13 cellular contexts compared by ENCODE assay signal in the genomic region with DNA sequence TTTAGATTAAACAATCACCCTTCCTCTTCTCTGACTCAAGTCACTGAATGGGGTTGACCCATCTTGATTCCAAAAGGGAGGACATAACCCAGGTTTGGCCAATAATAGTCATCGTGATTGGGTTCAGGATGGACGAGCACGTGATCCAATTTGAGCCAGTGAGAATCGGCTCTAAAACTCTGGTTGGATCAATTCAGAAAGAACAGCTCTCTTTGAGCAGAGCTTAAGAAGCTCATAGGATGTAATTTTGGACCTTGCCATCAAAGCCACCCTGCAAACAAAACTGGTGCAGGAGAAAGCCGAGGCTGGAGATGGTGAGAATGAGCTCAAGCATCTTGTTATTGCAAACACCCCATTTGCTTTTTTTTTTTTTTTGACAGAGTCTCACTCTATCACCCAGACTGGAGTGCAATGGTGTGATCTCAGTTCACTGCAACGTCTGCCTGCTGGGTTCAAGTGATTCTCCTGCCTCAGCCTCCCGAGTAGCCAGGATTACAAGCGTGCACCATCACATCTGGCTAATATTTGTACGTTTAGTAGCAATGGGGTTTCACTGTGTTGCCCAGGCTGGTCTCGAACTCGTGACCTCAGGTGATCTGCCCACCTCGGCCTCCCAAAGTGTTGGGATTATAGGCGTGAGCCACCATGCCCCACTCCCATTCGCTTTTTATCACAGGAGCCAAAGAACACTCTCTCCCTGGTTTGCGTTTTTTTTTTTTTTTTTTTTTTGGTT. TPM values are rescaled to one million over a fixed set of nuclear protein-coding genes. Genes with fewer than 3 reads are reported as not detected.
DNase-seq lines count a peak whose midpoint lies in the region; ATAC-seq and TF ChIP-seq lines count a peak whose summit lies in the region.
"Had no signal": no experiment of that assay in that cellular context is flagged by ENCODE, and none has a peak within 500 bp of the region (broad histone marks: within the 10 kb centered on the region; RNA-seq: fewer than 3 reads in every experiment).

No MANE protein-coding gene starts in this region.

- H3K4me3 Mint-ChIP-seq in CD8-positive, alpha-beta memory T cell: peak overlapping the region; percentile 75 to 83 (median 78)
- H3K4me3 Mint-ChIP-seq in activated T-helper 2 cell treated with anti-CD3 and anti-CD28 coated beads, Interferon-gamma antibody, Interleukin-2, Interleukin-4, amounts not matched to agents 10 μg/mL and 5 μg/mL and 100 μg/mL, durations not matched to agents 14 hours and 24 hours and 36 hours (ENCODE audit: low read depth): peak overlapping the region; percentile 34
- peak overlapping the region; percentile 91 for H3K4me3 Mint-ChIP-seq in natural killer cell

- intact Hi-C loops in IMR-90 (cut with micrococcal nuclease) (no loop called here), natural killer cell (cut with micrococcal nuclease) (loop anchor here (1.0 to 2.0 kb wide), 3 partner anchors 13 to 53 kb away; a partner anchor contains a TSS)
- intact Hi-C loops in activated T-helper 2 cell treated with anti-CD3 and anti-CD28 coated beads, Interferon-gamma antibody, Interleukin-2, Interleukin-4, amounts not matched to agents 10 μg/mL and 5 μg/mL and 100 μg/mL, durations not matched to agents 14 hours and 24 hours and 36 hours (cut with micrococcal nuclease): loop anchor here (1.0 kb wide), 1 partner anchor 29 kb away; no protein-coding TSS in a partner anchor

- no peak overlapping the region for H4K5ac ChIP-seq in IMR-90 (ENCODE audit: low read depth, low read length)

- CTCF ChIA-PET in CD8-positive, alpha-beta memory T cell (lab: Charles Lee): interaction anchor here (0.7 to 1.7 kb wide), 8 partner anchors 14 to 135 kb away, joined by 3 to 6 read pairs (median 3); a partner anchor contains a TSS
- CTCF ChIA-PET in IMR-90 (lab: Yijun Ruan, JAX): interaction anchor here (0.6 to 1.3 kb wide), 2 partner anchors 18 to 22 kb away, joined by 3 read pairs; no protein-coding TSS in a partner anchor

- peak overlapping the region; percentile 74 for H3K27ac ChIP-seq in CD8-positive, alpha-beta memory T cell (ENCODE audit: low read depth, low read length)
- H3K27ac ChIP-seq in IMR-90 (ENCODE audit: insufficient read depth, low read length) (no peak overlapping the region), trophoblast cell (ENCODE audit: low read depth, low read length) (no peak overlapping the region)
- H3K27ac ChIP-seq: SK-N-MC had no signal

- H3K9me3 ChIP-seq in CD8-positive, alpha-beta memory T cell (ENCODE audit: low read length): no peaks in the 10 kb centered on the region
- no peaks in the 10 kb centered on the region for H3K9me3 ChIP-seq in IMR-90 (ENCODE audit: control insufficient read depth, insufficient read depth, low read length)
- no peaks in the 10 kb centered on the region for H3K9me3 ChIP-seq in trophoblast cell (ENCODE audit: insufficient read depth, low read depth, low read length)
- H3K9me3 ChIP-seq: Caco-2 had no signal

- peak in 3 of 5 donors; percentile 21 to 64 (median 48) for DNase-seq in CD8-positive, alpha-beta memory T cell
- DNase-seq in IMR-90: no peak
- DNase-seq in activated T-helper 2 cell treated with anti-CD3 and anti-CD28 coated beads, Interferon-gamma antibody, Interleukin-2, Interleukin-4, amounts not matched to agents 10 μg/mL and 5 μg/mL and 100 μg/mL, durations not matched to agents 14 hours and 24 hours and 36 hours (ENCODE audit: low spot score): no peak
- DNase-seq in natural killer cell: no peak
- DNase-seq in trophoblast cell: no peak
- DNase-seq: anterior cingulate cortex, Caco-2 had no signal

- POLR2A ChIA-PET in CD8-positive, alpha-beta memory T cell (lab: Charles Lee): interaction anchor here (0.6 to 1.0 kb wide), 8 partner anchors 16 to 162 kb away, joined by 3 to 8 read pairs (median 4); no protein-coding TSS in a partner anchor
- POLR2A ChIA-PET in IMR-90 (lab: Charles Lee; ENCODE audit: unreplicated experiment): interaction anchor here (0.6 kb wide), 2 partner anchors 14 to 137 kb away, joined by 3 to 10 read pairs; no protein-coding TSS in a partner anchor

- H2BK15ac ChIP-seq in IMR-90 (ENCODE audit: low read depth, low read length): no peak overlapping the region

- H2BK5ac ChIP-seq in IMR-90 (ENCODE audit: low read depth, low read length, poor library complexity, severe bottlenecking): no peak overlapping the region
- H2BK5ac ChIP-seq in trophoblast cell (ENCODE audit: low read depth, low read length, poor library complexity): no peak overlapping the region

- no peak for ATAC-seq in IMR-90 (ENCODE audit: low read depth)
- ATAC-seq in natural killer cell: peak; percentile 27 to 65 (median 53)
- no peak for ATAC-seq in GM19452 (IDR thresholded peaks at IDR 0.05; ENCODE audit: unreplicated experiment)
- ATAC-seq in HG03108 (IDR thresholded peaks at IDR 0.05; ENCODE audit: unreplicated experiment): no peak

- H4K12ac ChIP-seq in trophoblast cell (ENCODE audit: low read depth, low read length): no peak overlapping the region

- no peak overlapping the region for H2AK5ac ChIP-seq in IMR-90 (ENCODE audit: low read depth, low read length)
- H2AK5ac ChIP-seq in trophoblast cell (ENCODE audit: low read length): no peak overlapping the region

- TF ChIP-seq POLR2A in IMR-90 (IDR thresholded peaks at IDR 0.05; ENCODE audit: low read depth, low read length): no peak

- no peak for TF ChIP-seq RAD21 in IMR-90 (IDR thresholded peaks at IDR 0.05; ENCODE audit: low read length)

- peaks cover 0 to 1% of the 10 kb centered on the region in 2 donors for H3K27me3 Mint-ChIP-seq in CD8-positive, alpha-beta memory T cell
- no peaks in the 10 kb centered on the region for H3K27me3 Mint-ChIP-seq in activated T-helper 2 cell treated with anti-CD3 and anti-CD28 coated beads, Interferon-gamma antibody, Interleukin-2, Interleukin-4, amounts not matched to agents 10 μg/mL and 5 μg/mL and 100 μg/mL, durations not matched to agents 14 hours and 24 hours and 36 hours (ENCODE audit: low read depth)
- no peaks in the 10 kb centered on the region for H3K27me3 Mint-ChIP-seq in natural killer cell (ENCODE audit: low read depth in 2 of 2)

- H3K79me1 ChIP-seq in IMR-90 (ENCODE audit: low read depth in 1 of 2, low read length in 2 of 2) (no peaks in the 10 kb centered on the region), trophoblast cell (ENCODE audit: low read length) (peaks cover 2% of the 10 kb centered on the region)

- peaks cover 80 to 90% (median 82%) of the 10 kb centered on the region in 3 donors for H3K4me1 Mint-ChIP-seq in CD8-positive, alpha-beta memory T cell
- peaks cover 62% of the 10 kb centered on the region for H3K4me1 Mint-ChIP-seq in activated T-helper 2 cell treated with anti-CD3 and anti-CD28 coated beads, Interferon-gamma antibody, Interleukin-2, Interleukin-4, amounts not matched to agents 10 μg/mL and 5 μg/mL and 100 μg/mL, durations not matched to agents 14 hours and 24 hours and 36 hours (ENCODE audit: low read depth)
- peaks cover 83 to 84% of the 10 kb centered on the region in 2 donors for H3K4me1 Mint-ChIP-seq in natural killer cell

- H3K23ac ChIP-seq in IMR-90 (ENCODE audit: low read depth, low read length) (no peak overlapping the region), trophoblast cell (ENCODE audit: low read length) (no peak overlapping the region)

- no peaks in the 10 kb centered on the region for H3K27me3 ChIP-seq in CD8-positive, alpha-beta memory T cell (ENCODE audit: insufficient read depth, low read length, poor library complexity, severe bottlenecking)
- H3K27me3 ChIP-seq in IMR-90 (ENCODE audit: control insufficient read depth, insufficient read depth, low read length): peaks cover 20% of the 10 kb centered on the region
- H3K27me3 ChIP-seq in trophoblast cell (ENCODE audit: insufficient read depth, low read length): peaks cover 6% of the 10 kb centered on the region

- H3K36me3 ChIP-seq in CD8-positive, alpha-beta memory T cell (ENCODE audit: insufficient read depth, low read length): no peaks in the 10 kb centered on the region
- H3K36me3 ChIP-seq in IMR-90 (ENCODE audit: control insufficient read depth, insufficient read depth, low read length): no peaks in the 10 kb centered on the region
- H3K36me3 ChIP-seq in trophoblast cell (ENCODE audit: control insufficient read depth in 1 of 2, insufficient read depth in 2 of 2, low read length in 2 of 2): no peaks in the 10 kb centered on the region

- peaks cover 10% of the 10 kb centered on the region; the same call in 1 of the 2 replicates for H3K9me1 ChIP-seq in IMR-90 (ENCODE audit: insufficient read depth, low read length)

- TF ChIP-seq CTCF in IMR-90 (conservative IDR thresholded peaks at IDR 0.05; ENCODE audit: low read depth, low read length): no peak
- TF ChIP-seq CTCF in natural killer cell (IDR thresholded peaks at IDR 0.05): no peak

- dilution Hi-C loops in IMR-90 (cut with HindIII; ENCODE audit: low sequenced_read_pairs, unreplicated experiment): no loop called here

- in situ Hi-C loops in IMR-90 (cut with MboI; ENCODE audit: low sequenced_read_pairs): no loop called here

- no peaks in the 10 kb centered on the region for H3K9me3 Mint-ChIP-seq in CD8-positive, alpha-beta memory T cell
- H3K9me3 Mint-ChIP-seq in activated T-helper 2 cell treated with anti-CD3 and anti-CD28 coated beads, Interferon-gamma antibody, Interleukin-2, Interleukin-4, amounts not matched to agents 10 μg/mL and 5 μg/mL and 100 μg/mL, durations not matched to agents 14 hours and 24 hours and 36 hours: no peaks in the 10 kb centered on the region
- no peaks in the 10 kb centered on the region for H3K9me3 Mint-ChIP-seq in natural killer cell

- BruUV-seq in IMR-90 (replicated peaks; lab: Mats Ljungman, UMichigan): no TSS peak

- H3K18ac ChIP-seq in IMR-90 (ENCODE audit: low read depth, low read length) (no peak overlapping the region), trophoblast cell (ENCODE audit: low read length) (no peak overlapping the region)

- H4K8ac ChIP-seq in IMR-90 (ENCODE audit: low read depth in 2 of 2, low read length in 2 of 2) (no peak overlapping the region; a peak in 1 of 4 replicates), trophoblast cell (ENCODE audit: low read depth, low read length) (no peak overlapping the region)

- no peak overlapping the region for H3K4me3 ChIP-seq in CD8-positive, alpha-beta memory T cell (ENCODE audit: low read length)
- H3K4me3 ChIP-seq in IMR-90 (ENCODE audit: insufficient read depth, low read depth, low read length) (no peak overlapping the region), trophoblast cell (ENCODE audit: low read depth, low read length) (no peak overlapping the region)

- no peaks in the 10 kb centered on the region for H3K79me2 ChIP-seq in trophoblast cell (ENCODE audit: control insufficient read depth, insufficient read depth, low read length, poor library complexity)

- H3K4ac ChIP-seq in IMR-90 (ENCODE audit: low read depth, low read length) (no peak overlapping the region), trophoblast cell (ENCODE audit: low read depth, low read length) (no peak overlapping the region)

- no peak overlapping the region for H3K56ac ChIP-seq in IMR-90 (ENCODE audit: extremely low read depth, insufficient read depth, low read length)

- H3K14ac ChIP-seq in IMR-90 (replicated peaks; ENCODE audit: low read depth, low read length) (no peak overlapping the region), trophoblast cell (ENCODE audit: low read length) (no peak overlapping the region)

- peaks cover 71% of the 10 kb centered on the region for H3K4me1 ChIP-seq in CD8-positive, alpha-beta memory T cell (ENCODE audit: insufficient read depth, low read length)
- H3K4me1 ChIP-seq in IMR-90 (ENCODE audit: control insufficient read depth, insufficient read depth, low read length) (peaks cover 9% of the 10 kb centered on the region), trophoblast cell (ENCODE audit: control insufficient read depth in 1 of 2, insufficient read depth in 2 of 2, low read length in 2 of 2) (peaks cover 0 to 6% of the 10 kb centered on the region in 2 experiments)

- 0 out of 2 replicates have a peak overlapping the region, but pooled peaks have one; percentile 13 for H2BK120ac ChIP-seq in IMR-90 (ENCODE audit: low read depth, low read length)
- H2BK120ac ChIP-seq in trophoblast cell (ENCODE audit: insufficient read depth, low read length, poor library complexity): no peak overlapping the region

- no peaks in the 10 kb centered on the region for H4K20me1 ChIP-seq in IMR-90 (ENCODE audit: insufficient read depth, low read length)

- H2BK12ac ChIP-seq in trophoblast cell (ENCODE audit: low read length): no peak overlapping the region

- H2AFZ ChIP-seq in IMR-90 (replicated peaks; ENCODE audit: low read length, poor library complexity): peak overlapping the region; percentile 74
- H2AFZ ChIP-seq in trophoblast cell (ENCODE audit: insufficient read depth, low read length, poor library complexity): no peak overlapping the region

- H3K27ac Mint-ChIP-seq in CD8-positive, alpha-beta memory T cell: peak overlapping the region; percentile 93 to 99 (median 96)
- H3K27ac Mint-ChIP-seq in activated T-helper 2 cell treated with anti-CD3 and anti-CD28 coated beads, Interferon-gamma antibody, Interleukin-2, Interleukin-4, amounts not matched to agents 10 μg/mL and 5 μg/mL and 100 μg/mL, durations not matched to agents 14 hours and 24 hours and 36 hours: peak overlapping the region; percentile 89
- peak overlapping the region; percentile 94 to 99 for H3K27ac Mint-ChIP-seq in natural killer cell

- no peak overlapping the region for H3K4me2 ChIP-seq in IMR-90 (ENCODE audit: low read depth, low read length)
- H3K4me2 ChIP-seq in trophoblast cell (ENCODE audit: low read length): no peak overlapping the region

- H4K91ac ChIP-seq in IMR-90 (ENCODE audit: insufficient read depth, low read depth, low read length) (no peak overlapping the region), trophoblast cell (ENCODE audit: low read depth, low read length) (no peak overlapping the region)

- WGBS in IMR-90 (ENCODE audit: extremely low coverage in 2 of 2, insufficient read length in 1 of 2), 2 experiments: 89% methylated on average over 11 of the region's 15 CpGs; no CpG with 5 or more reads in 1 of the 2 experiments
- no CpG with 5 or more reads among the region's 15 CpGs for WGBS in trophoblast cell (ENCODE audit: extremely low coverage, insufficient coverage, insufficient read length)

- no peak overlapping the region for H3K9ac ChIP-seq in IMR-90 (ENCODE audit: low read depth, low read length)
- no peak overlapping the region for H3K9ac ChIP-seq in trophoblast cell (ENCODE audit: low read length)

- H3K36me3 Mint-ChIP-seq in CD8-positive, alpha-beta memory T cell: no peaks in the 10 kb centered on the region
- no peaks in the 10 kb centered on the region for H3K36me3 Mint-ChIP-seq in activated T-helper 2 cell treated with anti-CD3 and anti-CD28 coated beads, Interferon-gamma antibody, Interleukin-2, Interleukin-4, amounts not matched to agents 10 μg/mL and 5 μg/mL and 100 μg/mL, durations not matched to agents 14 hours and 24 hours and 36 hours (ENCODE audit: low read depth)
- no peaks in the 10 kb centered on the region for H3K36me3 Mint-ChIP-seq in natural killer cell

- H2AK9ac ChIP-seq in IMR-90 (replicated peaks; ENCODE audit: low read depth, low read length, poor library complexity): peak overlapping the region; percentile 38

- no peak overlapping the region for H2BK20ac ChIP-seq in IMR-90 (ENCODE audit: low read depth, low read length)

RNA-seq across cellular contexts. Expression of a gene that starts 13.9 kb away (rescaled TPM):
- 10 to 100 TPM; 52.2 to 57.5 TPM for total RNA-seq in CD8-positive, alpha-beta memory T cell
- 3.9 TPM for polyA plus RNA-seq in CD8-positive, alpha-beta memory T cell
- total RNA-seq in IMR-90 (2012; rRNA removed): 0.54 and 1.1 TPM in 2 replicates
- 0.29 and 0.65 TPM in 2 replicates for polyA plus RNA-seq in IMR-90 (2012; rRNA removed)
- polyA plus RNA-seq in IMR-90 (2012; cell fraction: cytosol; rRNA removed): 0.03 and 0.09 TPM in 2 replicates
- 2.9 and 11.6 TPM in 2 replicates for polyA plus RNA-seq in IMR-90 (2012; cell fraction: nucleus; rRNA removed; ENCODE audit: low replicate concordance)
- total RNA-seq in activated T-helper 2 cell treated with anti-CD3 and anti-CD28 coated beads, Interferon-gamma antibody, Interleukin-2, Interleukin-4, amounts not matched to agents 10 μg/mL and 5 μg/mL and 100 μg/mL, durations not matched to agents 14 hours and 24 hours and 36 hours: 11.9 and 13.0 TPM in 2 replicates
- 100 to 1,000 TPM in 1 of 3 donors, 10 to 100 TPM in 2; 75.3 to 105 (median 76.3) TPM for total RNA-seq in natural killer cell
- polyA plus RNA-seq in trophoblast cell (2013): 0.07 and 0.11 TPM in 2 replicates

RNA-seq across cellular contexts. Expression of a gene that starts 21.8 kb away (rescaled TPM):
- not detected for total RNA-seq in CD8-positive, alpha-beta memory T cell
- not detected for polyA plus RNA-seq in CD8-positive, alpha-beta memory T cell
- total RNA-seq in IMR-90 (2012; rRNA removed) (not detected in 2 replicates), natural killer cell (under 1 TPM in 1 of 3 donors, not detected in 2; 0.59 TPM)
- not detected in 2 replicates for polyA plus RNA-seq in IMR-90 (2012; rRNA removed)
- not detected in 2 replicates for polyA plus RNA-seq in IMR-90 (2012; cell fraction: cytosol; rRNA removed)
- polyA plus RNA-seq in IMR-90 (2012; cell fraction: nucleus; rRNA removed; ENCODE audit: low replicate concordance): not detected in 2 replicates
- total RNA-seq in activated T-helper 2 cell treated with anti-CD3 and anti-CD28 coated beads, Interferon-gamma antibody, Interleukin-2, Interleukin-4, amounts not matched to agents 10 μg/mL and 5 μg/mL and 100 μg/mL, durations not matched to agents 14 hours and 24 hours and 36 hours: not detected in 2 replicates
- polyA plus RNA-seq in trophoblast cell (2013): not detected in 2 replicates
- total RNA-seq: HT1080, liver, omental fat pad had no signal
- polyA plus RNA-seq: liver had no signal

RNA-seq across cellular contexts. Expression of a gene that starts 25.7 kb away (rescaled TPM):
- total RNA-seq in CD8-positive, alpha-beta memory T cell: not detected
- polyA plus RNA-seq in CD8-positive, alpha-beta memory T cell: not detected
- total RNA-seq in IMR-90 (2012; rRNA removed) (not detected in 2 replicates), natural killer cell (not detected)
- not detected in 2 replicates for polyA plus RNA-seq in IMR-90 (2012; rRNA removed)
- polyA plus RNA-seq in IMR-90 (2012; cell fraction: cytosol; rRNA removed): not detected in 2 replicates
- polyA plus RNA-seq in IMR-90 (2012; cell fraction: nucleus; rRNA removed; ENCODE audit: low replicate concordance): not detected in 2 replicates
- not detected in 2 replicates for total RNA-seq in activated T-helper 2 cell treated with anti-CD3 and anti-CD28 coated beads, Interferon-gamma antibody, Interleukin-2, Interleukin-4, amounts not matched to agents 10 μg/mL and 5 μg/mL and 100 μg/mL, durations not matched to agents 14 hours and 24 hours and 36 hours
- not detected in 2 replicates for polyA plus RNA-seq in trophoblast cell (2013)
- total RNA-seq: Caco-2, HT1080 had no signal

RNA-seq across cellular contexts. Expression of a gene that starts 53.6 kb away (rescaled TPM):
- 10 to 100 TPM; 36.7 to 37.3 TPM for total RNA-seq in CD8-positive, alpha-beta memory T cell
- polyA plus RNA-seq in CD8-positive, alpha-beta memory T cell: 201 TPM
- total RNA-seq in IMR-90 (2012; rRNA removed) (41.7 and 42.5 TPM in 2 replicates), natural killer cell (100 to 1,000 TPM; 145 to 206 (median 155) TPM)
- polyA plus RNA-seq in IMR-90 (2012; rRNA removed): 63.6 and 81.1 TPM in 2 replicates
- polyA plus RNA-seq in IMR-90 (2012; cell fraction: cytosol; rRNA removed): 84.8 and 101 TPM in 2 replicates
- polyA plus RNA-seq in IMR-90 (2012; cell fraction: nucleus; rRNA removed; ENCODE audit: low replicate concordance): 50.0 and 85.2 TPM in 2 replicates
- total RNA-seq in activated T-helper 2 cell treated with anti-CD3 and anti-CD28 coated beads, Interferon-gamma antibody, Interleukin-2, Interleukin-4, amounts not matched to agents 10 μg/mL and 5 μg/mL and 100 μg/mL, durations not matched to agents 14 hours and 24 hours and 36 hours: 13.7 and 14.2 TPM in 2 replicates
- polyA plus RNA-seq in trophoblast cell (2013): 19.1 and 19.8 TPM in 2 replicates

Comparison
In these comparisons a context has a peak if more than half of its experiments do, and no peak if none do; other contexts are left out.
1. DNase-seq: peak in CD8-positive, alpha-beta memory T cell (3 of 5); none in IMR-90 (single experiment), activated T-helper 2 cell treated with anti-CD3 and anti-CD28 coated beads, Interferon-gamma antibody, Interleukin-2, Interleukin-4, amounts not matched to agents 10 μg/mL and 5 μg/mL and 100 μg/mL, durations not matched to agents 14 hours and 24 hours and 36 hours (single experiment), natural killer cell (single experiment) and trophoblast cell (0 of 2).
2. H3K4me3 Mint-ChIP-seq: peak in every context shown above with its lines; median percentile 91 in natural killer cell; 78 in CD8-positive, alpha-beta memory T cell; 34 in activated T-helper 2 cell treated with anti-CD3 and anti-CD28 coated beads, Interferon-gamma antibody, Interleukin-2, Interleukin-4, amounts not matched to agents 10 μg/mL and 5 μg/mL and 100 μg/mL, durations not matched to agents 14 hours and 24 hours and 36 hours.
3. ATAC-seq: peak in natural killer cell (3 of 3); none in IMR-90 (single experiment), GM19452 (single experiment) and HG03108 (single experiment).
4. Peak in every context shown above with its lines, with median percentiles within 50 percentile points of each other: H3K27ac Mint-ChIP-seq.